In the genomic region with DNA sequence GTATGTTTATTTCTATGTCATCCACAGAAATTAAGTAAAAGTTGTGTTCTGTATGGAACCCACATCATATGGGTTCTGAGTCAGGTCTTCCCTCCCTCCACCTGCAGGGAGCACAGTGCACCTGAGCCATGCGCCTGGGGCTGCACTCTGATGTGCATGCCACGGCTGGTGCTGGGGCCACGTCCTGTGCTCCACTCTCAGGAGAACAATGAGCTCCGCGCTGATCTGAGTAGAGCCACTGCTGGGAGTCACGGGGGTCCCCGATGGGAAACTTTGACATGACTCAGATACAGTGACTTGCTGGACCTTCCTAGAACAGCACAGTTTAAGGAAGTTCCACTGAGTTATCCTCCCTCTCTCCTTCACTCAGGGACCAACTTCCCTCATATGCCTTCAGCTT, we compare ENCODE assay signal across 17 cellular contexts.
DNase-seq lines count a peak whose midpoint lies in the region; ATAC-seq lines count a peak whose summit lies in the region.
"Had no signal": no experiment of that assay in that cellular context is flagged by ENCODE, and none has a peak within 500 bp of the region (broad histone marks: within the 10 kb centered on the region; RNA-seq: fewer than 3 reads in every experiment).

No MANE protein-coding gene starts in this region.

- peak; percentile 13 for DNase-seq in CD1c-positive myeloid dendritic cell (ENCODE audit: extremely low spot score)
- DNase-seq in activated CD4-positive, alpha-beta memory T cell treated with anti-CD3 and anti-CD28 coated beads, Interleukin-2, amount 10 ng/mL, durations not matched to agents 7 days and 5 days, result no peak
- DNase-seq in effector CD8-positive, alpha-beta T cell (lab: John Stamatoyannopoulos, UW), result peak; percentile 20
- DNase-seq in NCI-H1105 treated with DMSO at 0.1 percent for 48 hours (lab: John Stamatoyannopoulos, UW), result no peak
- DNase-seq in NCI-H1436 (lab: John Stamatoyannopoulos, UW), result no peak
- DNase-seq: GDM1; islet precursor cell; NK-92 treated with Interleukin-12 subunit alpha and Interleukin-12 subunit beta, amount 100 ng/mL, for 24 hours; retina had no signal

- H3K27me3 Mint-ChIP-seq in activated CD4-positive, alpha-beta memory T cell treated with anti-CD3 and anti-CD28 coated beads, Interleukin-2, amount 10 ng/mL, durations not matched to agents 7 days and 5 days, result peaks cover 37% of the 10 kb centered on the region

- peaks cover 6% of the 10 kb centered on the region for H3K4me1 Mint-ChIP-seq in activated CD4-positive, alpha-beta memory T cell treated with anti-CD3 and anti-CD28 coated beads, Interleukin-2, amount 10 ng/mL, durations not matched to agents 7 days and 5 days
- H3K4me1 Mint-ChIP-seq: GM23338, neural crest cell had no signal

- peak overlapping the region; percentile 63 for H3K27ac ChIP-seq in KOPT-K1 (ENCODE audit: low read depth, low read length, poor library complexity, severe bottlenecking)
- H3K27ac ChIP-seq: cardiac muscle cell, thoracic aorta had no signal

- H3K9me3 ChIP-seq in KOPT-K1 (ENCODE audit: insufficient read depth, low read length, poor library complexity, severe bottlenecking), result no peaks in the 10 kb centered on the region
- H3K9me3 ChIP-seq: thoracic aorta had no signal

- POLR2A ChIA-PET in activated CD4-positive, alpha-beta memory T cell treated with anti-CD3 and anti-CD28 coated beads, Interleukin-2, amount 10 ng/mL, durations not matched to agents 7 days and 5 days (lab: Charles Lee), result no interaction called here

- CTCF ChIA-PET in activated CD4-positive, alpha-beta memory T cell treated with anti-CD3 and anti-CD28 coated beads, Interleukin-2, amount 10 ng/mL, durations not matched to agents 7 days and 5 days (lab: Charles Lee), result interaction anchor here (0.6 to 3.6 kb wide), 26 partner anchors 9 to 328 kb away, joined by 3 to 70 read pairs (median 4); no protein-coding TSS in a partner anchor

- ATAC-seq in HG03378 (IDR thresholded peaks at IDR 0.05; ENCODE audit: unreplicated experiment) (no peak), GM19452 (IDR thresholded peaks at IDR 0.05; ENCODE audit: unreplicated experiment) (no peak)
- ATAC-seq: GM23338 had no signal

- no peak overlapping the region for H3K4me3 Mint-ChIP-seq in activated CD4-positive, alpha-beta memory T cell treated with anti-CD3 and anti-CD28 coated beads, Interleukin-2, amount 10 ng/mL, durations not matched to agents 7 days and 5 days
- H3K4me3 Mint-ChIP-seq: GM23338, memory B cell, neural crest cell had no signal

- peak overlapping the region; percentile 4 for H3K27ac Mint-ChIP-seq in activated CD4-positive, alpha-beta memory T cell treated with anti-CD3 and anti-CD28 coated beads, Interleukin-2, amount 10 ng/mL, durations not matched to agents 7 days and 5 days
- H3K27ac Mint-ChIP-seq: GM23338, memory B cell had no signal

- no peaks in the 10 kb centered on the region for H3K36me3 Mint-ChIP-seq in activated CD4-positive, alpha-beta memory T cell treated with anti-CD3 and anti-CD28 coated beads, Interleukin-2, amount 10 ng/mL, durations not matched to agents 7 days and 5 days (ENCODE audit: low read depth)
- H3K36me3 Mint-ChIP-seq: memory B cell had no signal

- peaks cover 21% of the 10 kb centered on the region; the same call in 1 of the 2 replicates for H3K36me3 ChIP-seq in KOPT-K1 (ENCODE audit: insufficient read depth, low read length)
- H3K36me3 ChIP-seq: cardiac muscle cell, thoracic aorta had no signal

- no peaks in the 10 kb centered on the region for H3K9me3 Mint-ChIP-seq in activated CD4-positive, alpha-beta memory T cell treated with anti-CD3 and anti-CD28 coated beads, Interleukin-2, amount 10 ng/mL, durations not matched to agents 7 days and 5 days
- H3K9me3 Mint-ChIP-seq: memory B cell had no signal

Comparison
In these comparisons a context has a peak if more than half of its experiments do, and no peak if none do; other contexts are left out.
1. DNase-seq: peak in CD1c-positive myeloid dendritic cell (single experiment) and effector CD8-positive, alpha-beta T cell (single experiment); none in activated CD4-positive, alpha-beta memory T cell treated with anti-CD3 and anti-CD28 coated beads, Interleukin-2, amount 10 ng/mL, durations not matched to agents 7 days and 5 days (single experiment), NCI-H1105 treated with DMSO at 0.1 percent for 48 hours (single experiment) and NCI-H1436 (single experiment).